Comparison of ENCODE assay signal across 1 cellular context in genomic region chr5:89308606-89309040, GRCh38.
A peak's percentile ranks its signal among the peaks of the same experiment; 100 is the strongest.
TF ChIP-seq lines count a peak whose summit lies in the region.

No MANE protein-coding gene starts in this region.

TF ChIP-seq in GM12878, 131 proteins besides CTCF, POLR2A, EP300 and RAD21 (continued from another document and continues in another):
- TF ChIP-seq IRF3 (IDR thresholded peaks at IDR 0.05), result no peak
- TF ChIP-seq ATF3 (IDR thresholded peaks at IDR 0.05; ENCODE audit: borderline replicate concordance, extremely low read depth, low read depth, low read length), result no peak
- no peak for TF ChIP-seq IRF5 (IDR thresholded peaks at IDR 0.05; ENCODE audit: borderline replicate concordance)
- TF ChIP-seq MXI1 (IDR thresholded peaks at IDR 0.05; ENCODE audit: low read depth, low read length), result no peak
- no peak for TF ChIP-seq E4F1 (IDR thresholded peaks at IDR 0.05; ENCODE audit: borderline replicate concordance, partially characterized antibody)
- no peak for TF ChIP-seq MYC (IDR thresholded peaks at IDR 0.05; ENCODE audit: insufficient read depth, insufficient read length, insufficient replicate concordance, low read length, severe bottlenecking)
- peak; percentile 91; the same call in 1 of the 2 replicates for TF ChIP-seq MEF2A (IDR thresholded peaks at IDR 0.05; ENCODE audit: insufficient read depth, low read depth, low read length)
- TF ChIP-seq ZBTB11 (CRISPR knock-in tag; IDR thresholded peaks at IDR 0.05), result no peak
- peak; percentile 98 for TF ChIP-seq RUNX3 (IDR thresholded peaks at IDR 0.05; ENCODE audit: low read length)
- peak; percentile 87 for TF ChIP-seq TCF12 (IDR thresholded peaks at IDR 0.05; ENCODE audit: low read depth, low read length)
- TF ChIP-seq RAD51 (IDR thresholded peaks at IDR 0.05), result no peak
- peak; percentile 86 for TF ChIP-seq DPF2 (IDR thresholded peaks at IDR 0.05)
- TF ChIP-seq CHD4 (IDR thresholded peaks at IDR 0.05), result 0 out of 2 replicates have a peak, but pooled peaks have one; percentile 14
- TF ChIP-seq SIN3A (IDR thresholded peaks at IDR 0.05; ENCODE audit: low read depth, low read length), result no peak
- no peak for TF ChIP-seq BCLAF1 (IDR thresholded peaks at IDR 0.05)
- TF ChIP-seq CREB1 (IDR thresholded peaks at IDR 0.05; ENCODE audit: low read depth), result peak; percentile 60
- peak; percentile 88 for TF ChIP-seq TCF3 (IDR thresholded peaks at IDR 0.05; ENCODE audit: borderline replicate concordance, insufficient read depth, low read depth, low read length)
- TF ChIP-seq NKRF (conservative IDR thresholded peaks at IDR 0.05), result no peak
- no peak for TF ChIP-seq ZNF592 (IDR thresholded peaks at IDR 0.05)
- no peak for TF ChIP-seq PAX8 (IDR thresholded peaks at IDR 0.05)
- peak; percentile 76; the same call in 1 of the 2 replicates for TF ChIP-seq STAT3 (IDR thresholded peaks at IDR 0.05; ENCODE audit: low read depth, low read length)
- TF ChIP-seq JUND (IDR thresholded peaks at IDR 0.05; ENCODE audit: low read depth, low read length), result 0 out of 2 replicates have a peak, but pooled peaks have one; percentile 44
- no peak for TF ChIP-seq HSF1 (IDR thresholded peaks at IDR 0.05; ENCODE audit: low read depth, low read length)
- TF ChIP-seq CHD1 (IDR thresholded peaks at IDR 0.05; ENCODE audit: low read depth, low read length), result no peak
- TF ChIP-seq E2F8 (IDR thresholded peaks at IDR 0.05; ENCODE audit: low read depth, partially characterized antibody), result no peak
- peak; percentile 94 for TF ChIP-seq EED (IDR thresholded peaks at IDR 0.05; ENCODE audit: low read depth)
- TF ChIP-seq SREBF1 (IDR thresholded peaks at IDR 0.05; ENCODE audit: low read length), result no peak
- peak; percentile 83 for TF ChIP-seq BCL3 (IDR thresholded peaks at IDR 0.05; ENCODE audit: borderline replicate concordance, insufficient read depth, low read depth, low read length, poor library complexity, severe bottlenecking)
- TF ChIP-seq STAT1 (conservative IDR thresholded peaks at IDR 0.05), result no peak
